Comparison of ENCODE assay signal across 8 cellular contexts in the genomic region with DNA sequence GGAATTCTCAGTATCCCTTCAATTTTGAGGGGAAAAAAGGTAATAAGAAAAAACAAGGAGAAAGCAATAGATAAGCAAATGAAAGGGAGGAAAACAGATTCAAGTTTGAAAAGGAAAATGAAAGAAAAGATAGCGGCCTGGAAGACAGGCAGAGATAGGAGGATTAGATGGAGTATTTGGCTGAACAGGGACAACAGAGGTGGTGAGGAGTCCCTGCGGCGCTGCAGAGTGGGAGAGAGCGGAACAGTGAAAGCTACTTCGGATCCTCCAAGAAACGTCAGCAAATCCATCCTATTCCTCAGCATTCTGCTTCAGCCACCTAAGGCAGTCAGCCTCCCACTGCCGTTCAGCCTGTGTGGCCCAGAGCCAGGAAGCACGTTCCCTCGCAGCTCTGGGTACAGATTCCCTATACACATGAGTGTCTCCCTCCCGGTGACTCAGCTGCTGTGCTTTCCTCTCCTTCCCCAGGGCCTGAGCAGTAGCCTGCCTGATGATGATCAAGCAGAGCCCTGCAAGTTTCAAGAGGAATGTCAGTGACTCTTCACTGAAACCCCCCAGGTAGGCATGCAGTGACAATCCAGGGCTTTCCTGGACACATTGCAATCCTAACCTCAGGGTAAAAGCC. TPM values are rescaled to one million over a fixed set of nuclear protein-coding genes. Genes with fewer than 3 reads are reported as not detected.
DNase-seq lines count a peak whose midpoint lies in the region; ATAC-seq and TF ChIP-seq lines count a peak whose summit lies in the region.

No MANE protein-coding gene starts in this region.

- peak; percentile 3 for DNase-seq in NCI-H510A treated with DMSO at 0.1 percent for 48 hours (lab: John Stamatoyannopoulos, UW)
- no peak for DNase-seq in NCI-H510A (lab: John Stamatoyannopoulos, UW)
- DNase-seq in astrocyte of the spinal cord (ENCODE audit: low read depth, low spot score), result peak; percentile 90
- DNase-seq in islet precursor cell, result peak; percentile 100
- peak; percentile 9 to 14 for DNase-seq in tibial nerve (ENCODE audit: low spot score in 2 of 2)
- no peak for DNase-seq in NCI-H1417 treated with DMSO at 0.1 percent for 48 hours (lab: John Stamatoyannopoulos, UW)
- DNase-seq in central memory CD4-positive, alpha-beta T cell, result no peak
- DNase-seq in activated CD8-positive, alpha-beta T cell treated with anti-CD3 and anti-CD28 coated beads, Interleukin-2, amount 10 ng/mL, durations not matched to agents 7 days and 5 days, result no peak

- no peak overlapping the region for H3K27ac ChIP-seq in tibial nerve

- no peak overlapping the region for H3K4me3 Mint-ChIP-seq in activated CD8-positive, alpha-beta T cell treated with anti-CD3 and anti-CD28 coated beads, Interleukin-2, amount 10 ng/mL, durations not matched to agents 7 days and 5 days

- H3K27me3 ChIP-seq in tibial nerve, result no peaks in the 10 kb centered on the region

- H3K4me1 Mint-ChIP-seq in activated CD8-positive, alpha-beta T cell treated with anti-CD3 and anti-CD28 coated beads, Interleukin-2, amount 10 ng/mL, durations not matched to agents 7 days and 5 days (ENCODE audit: low read depth), result peaks cover under 1% of the 10 kb centered on the region

- WGBS in tibial nerve, 2 donors, result 26 to 27% methylated on average over 10 of the region's 10 CpGs

- no peak for TF ChIP-seq EP300 in tibial nerve (IDR thresholded peaks at IDR 0.05)

- H3K36me3 ChIP-seq in tibial nerve, result no peaks in the 10 kb centered on the region

- no peaks in the 10 kb centered on the region for H3K27me3 Mint-ChIP-seq in activated CD8-positive, alpha-beta T cell treated with anti-CD3 and anti-CD28 coated beads, Interleukin-2, amount 10 ng/mL, durations not matched to agents 7 days and 5 days (ENCODE audit: low read depth)

- TF ChIP-seq CTCF in astrocyte of the spinal cord (IDR thresholded peaks at IDR 0.05; ENCODE audit: low read depth, low read length) (no peak), tibial nerve (IDR thresholded peaks at IDR 0.05) (no peak)

- no peak overlapping the region for H3K27ac Mint-ChIP-seq in activated CD8-positive, alpha-beta T cell treated with anti-CD3 and anti-CD28 coated beads, Interleukin-2, amount 10 ng/mL, durations not matched to agents 7 days and 5 days

- H3K4me1 ChIP-seq in tibial nerve, result peaks cover 0 to 7% (median 0%) of the 10 kb centered on the region in 4 donors

- H3K4me3 ChIP-seq in astrocyte of the spinal cord (ENCODE audit: low read depth, low read length) (peak overlapping the region; percentile 2), tibial nerve (peak overlapping the region in 1 of 4 donors; percentile 12)

- no peaks in the 10 kb centered on the region for H3K36me3 Mint-ChIP-seq in activated CD8-positive, alpha-beta T cell treated with anti-CD3 and anti-CD28 coated beads, Interleukin-2, amount 10 ng/mL, durations not matched to agents 7 days and 5 days (ENCODE audit: low read depth)

- POLR2A ChIA-PET in activated CD8-positive, alpha-beta T cell treated with anti-CD3 and anti-CD28 coated beads, Interleukin-2, amount 10 ng/mL, durations not matched to agents 7 days and 5 days (lab: Charles Lee), result interaction anchor here (0.6 kb wide), 1 partner anchor 210 kb away, joined by 3 read pairs; no protein-coding TSS in a partner anchor

- H3K9me3 Mint-ChIP-seq in activated CD8-positive, alpha-beta T cell treated with anti-CD3 and anti-CD28 coated beads, Interleukin-2, amount 10 ng/mL, durations not matched to agents 7 days and 5 days (ENCODE audit: insufficient read depth), result no peaks in the 10 kb centered on the region

- no peaks in the 10 kb centered on the region for H3K9me3 ChIP-seq in tibial nerve

- in situ Hi-C loops in astrocyte of the spinal cord (cut with HindIII; ENCODE audit: low sequenced_read_pairs), result no loop called here

- CTCF ChIA-PET in activated CD8-positive, alpha-beta T cell treated with anti-CD3 and anti-CD28 coated beads, Interleukin-2, amount 10 ng/mL, durations not matched to agents 7 days and 5 days (lab: Charles Lee), result no interaction called here

- ATAC-seq in activated CD8-positive, alpha-beta T cell treated with anti-CD3 and anti-CD28 coated beads, Interleukin-2, amount 10 ng/mL, durations not matched to agents 7 days and 5 days, result no peak

- TF ChIP-seq POLR2A in tibial nerve (IDR thresholded peaks at IDR 0.05), result no peak

RNA-seq across cellular contexts. Expression of gene CDYL, which starts 43.4 kb away (rescaled TPM):
- total RNA-seq in tibial nerve, result 10 to 100 TPM; 20.3 to 37.5 (median 31.7) TPM
- 10 to 100 TPM; 32.5 to 36.3 TPM for total RNA-seq in activated CD8-positive, alpha-beta T cell treated with anti-CD3 and anti-CD28 coated beads, Interleukin-2, amount 10 ng/mL, durations not matched to agents 7 days and 5 days

Comparison
In these comparisons a context has a peak if more than half of its experiments do, and no peak if none do; other contexts are left out.
1. DNase-seq: peak in NCI-H510A treated with DMSO at 0.1 percent for 48 hours (single experiment), astrocyte of the spinal cord (single experiment), islet precursor cell (single experiment) and tibial nerve (2 of 2); none in NCI-H510A (single experiment), NCI-H1417 treated with DMSO at 0.1 percent for 48 hours (single experiment), central memory CD4-positive, alpha-beta T cell (single experiment) and activated CD8-positive, alpha-beta T cell treated with anti-CD3 and anti-CD28 coated beads, Interleukin-2, amount 10 ng/mL, durations not matched to agents 7 days and 5 days (single experiment).